In genomic region chr11:18321622-18321990, GRCh38 we compare ENCODE assay signal across 8 cellular contexts. TPM values are rescaled to one million over a fixed set of nuclear protein-coding genes. Genes with fewer than 3 reads are reported as not detected.
A peak's percentile ranks its signal among the peaks of the same experiment; 100 is the strongest.
DNase-seq lines count a peak whose midpoint lies in the region; ATAC-seq, FAIRE-seq and TF ChIP-seq lines count a peak whose summit lies in the region.

No MANE protein-coding gene starts in this region.

- TF ChIP-seq POLR2A in Peyer's patch (IDR thresholded peaks at IDR 0.05) (no peak), H54 (IDR thresholded peaks at IDR 0.05; ENCODE audit: low read depth, low read length) (no peak)

- H2AFZ ChIP-seq in osteoblast (ENCODE audit: low read length), result peak overlapping the region; percentile 99

- peak overlapping the region; percentile 92 to 98 (median 96) for H3K27ac ChIP-seq in Peyer's patch
- peak overlapping the region; percentile 88 for H3K27ac ChIP-seq in epithelial cell of prostate
- peak overlapping the region; percentile 99 for H3K27ac ChIP-seq in osteoblast (ENCODE audit: low read depth, low read length)

- peaks cover 92% of the 10 kb centered on the region for H3K79me2 ChIP-seq in osteoblast (ENCODE audit: insufficient read depth, low read length)

- TF ChIP-seq CTCF in HFF-Myc (IDR thresholded peaks at IDR 0.05; ENCODE audit: low read depth, low read length, missing control alignments) (no peak), Peyer's patch (IDR thresholded peaks at IDR 0.05) (peak in 3 of 6 experiments; percentile 29 to 39 (median 32)), osteoblast (IDR thresholded peaks at IDR 0.05; ENCODE audit: extremely low read depth, low read depth, low read length) (no peak)

- H3K27me3 ChIP-seq in Peyer's patch (no peaks in the 10 kb centered on the region), osteoblast (ENCODE audit: insufficient read depth, low read length) (no peaks in the 10 kb centered on the region)

- DNase-seq in HFF-Myc (ENCODE audit: extremely low read depth, low read depth) (no peak), Peyer's patch (no peak), epithelial cell of prostate (ENCODE audit: low read depth, low spot score) (no peak), osteoblast (ENCODE audit: insufficient read length, low spot score, missing footprints) (peak; percentile 38), H54 (ENCODE audit: insufficient read length, low spot score) (no peak), HTR-8/SVneo (ENCODE audit: insufficient read length, low spot score) (no peak)
- DNase-seq in stimulated activated CD4-positive, alpha-beta T cell treated with anti-CD3 and anti-CD28 coated beads, Interleukin-15, amount 100 ng/mL, for 24 hours, result no peak

- peak overlapping the region; percentile 99 for H3K4me2 ChIP-seq in osteoblast (ENCODE audit: insufficient read depth, low read length)

- H3K9me3 ChIP-seq in Peyer's patch, result no peaks in the 10 kb centered on the region
- H3K9me3 ChIP-seq in osteoblast (ENCODE audit: low read depth, low read length), result no peaks in the 10 kb centered on the region

- H3K4me1 ChIP-seq in Peyer's patch, result peaks cover 0 to 33% (median 14%) of the 10 kb centered on the region in 4 donors
- H3K4me1 ChIP-seq in osteoblast (ENCODE audit: insufficient read depth, low read length), result peaks cover 39% of the 10 kb centered on the region

- no peak for FAIRE-seq in H54 (lab: Jason Lieb, UNC)
- FAIRE-seq in HTR-8/SVneo (lab: Jason Lieb, UNC), result no peak

- ATAC-seq in GM18499 (IDR thresholded peaks at IDR 0.05; ENCODE audit: insufficient read depth, unreplicated experiment), result peak; percentile 7

- peak overlapping the region; percentile 70 for H3K4me3 ChIP-seq in HFF-Myc (replicated peaks; ENCODE audit: low read depth, low read length)
- peak overlapping the region; percentile 74 to 97 (median 86) for H3K4me3 ChIP-seq in Peyer's patch
- H3K4me3 ChIP-seq in osteoblast (ENCODE audit: insufficient read depth, low read length), result peak overlapping the region; percentile 96

- H4K20me1 ChIP-seq in osteoblast (ENCODE audit: insufficient read depth, low read length), result peaks cover 17% of the 10 kb centered on the region

- H3K36me3 ChIP-seq in Peyer's patch (peaks cover 0 to 8% (median 0%) of the 10 kb centered on the region in 3 donors), osteoblast (ENCODE audit: insufficient read depth, low read length) (peaks cover under 1% of the 10 kb centered on the region)

RNA-seq across cellular contexts. Expression of gene HPS5, which starts 0.3 kb away (rescaled TPM):
- total RNA-seq in Peyer's patch (10 to 100 TPM; 17.6 to 49.9 (median 38.0) TPM), osteoblast (39.8 and 53.9 TPM in 2 replicates)

RNA-seq across cellular contexts. Expression of gene GTF2H1, which starts 0.8 kb away (rescaled TPM):
- total RNA-seq in Peyer's patch (10 to 100 TPM; 57.2 to 69.1 (median 63.7) TPM), osteoblast (123 and 134 TPM in 2 replicates)

RNA-seq across cellular contexts. Expression of gene SAA1, which starts 55.5 kb away (rescaled TPM):
- 1 to 10 TPM in 1 of 4 donors, not detected in 3; 4.7 TPM for total RNA-seq in Peyer's patch
- total RNA-seq in osteoblast, result not detected in 2 replicates
